2 cellular contexts compared by ENCODE assay signal in genomic region chr1:72918939-72919338, GRCh38.
A peak's percentile ranks its signal among the peaks of the same experiment; 100 is the strongest.
TF ChIP-seq lines count a peak whose summit lies in the region.

No MANE protein-coding gene starts in this region.

TF ChIP-seq in IMR-90, 13 proteins besides CTCF, POLR2A, EP300 and RAD21 (continued from another document):
- TF ChIP-seq MAZ (IDR thresholded peaks at IDR 0.05; ENCODE audit: borderline replicate concordance, low read depth, low read length) (no peak), USF2 (IDR thresholded peaks at IDR 0.05; ENCODE audit: low read depth, low read length) (no peak), CHD1 (IDR thresholded peaks at IDR 0.05; ENCODE audit: low read depth, low read length) (no peak), FOS (IDR thresholded peaks at IDR 0.05; ENCODE audit: low read depth, low read length) (no peak), RCOR1 (IDR thresholded peaks at IDR 0.05; ENCODE audit: insufficient replicate concordance, low read length) (no peak), SMC3 (IDR thresholded peaks at IDR 0.05; ENCODE audit: low read depth, low read length) (no peak), ELK1 (IDR thresholded peaks at IDR 0.05; ENCODE audit: borderline replicate concordance, low read depth, low read length) (no peak), MXI1 (IDR thresholded peaks at IDR 0.05; ENCODE audit: borderline replicate concordance, low read depth, low read length) (no peak)
TF ChIP-seq in IMR-90: peak in this region for 2.

TF ChIP-seq in K562, 482 proteins besides CTCF, POLR2A, EP300 and RAD21 (continued from another document):
- no peak for TF ChIP-seq CEBPG (CRISPR knock-in tag; IDR thresholded peaks at IDR 0.05)
- TF ChIP-seq CEBPG (tag; conservative IDR thresholded peaks at IDR 0.05 in 1 of 2, IDR thresholded peaks at IDR 0.05 in 1 of 2): peak in 1 of 2 experiments; percentile 65; a peak in 2 of 4 replicates
- peak; percentile 46 for TF ChIP-seq MAFF (IDR thresholded peaks at IDR 0.05; ENCODE audit: low read length)
- TF ChIP-seq MAFG (tag; conservative IDR thresholded peaks at IDR 0.05): peak; percentile 26; the same call in 1 of the 2 replicates
- no peak for TF ChIP-seq POLR2H (tag; IDR thresholded peaks at IDR 0.05; ENCODE audit: low read depth)
- TF ChIP-seq ZNF75A (CRISPR knock-in tag; IDR thresholded peaks at IDR 0.05): no peak
